Comparison of ENCODE assay signal across 8 cellular contexts in the genomic region with DNA sequence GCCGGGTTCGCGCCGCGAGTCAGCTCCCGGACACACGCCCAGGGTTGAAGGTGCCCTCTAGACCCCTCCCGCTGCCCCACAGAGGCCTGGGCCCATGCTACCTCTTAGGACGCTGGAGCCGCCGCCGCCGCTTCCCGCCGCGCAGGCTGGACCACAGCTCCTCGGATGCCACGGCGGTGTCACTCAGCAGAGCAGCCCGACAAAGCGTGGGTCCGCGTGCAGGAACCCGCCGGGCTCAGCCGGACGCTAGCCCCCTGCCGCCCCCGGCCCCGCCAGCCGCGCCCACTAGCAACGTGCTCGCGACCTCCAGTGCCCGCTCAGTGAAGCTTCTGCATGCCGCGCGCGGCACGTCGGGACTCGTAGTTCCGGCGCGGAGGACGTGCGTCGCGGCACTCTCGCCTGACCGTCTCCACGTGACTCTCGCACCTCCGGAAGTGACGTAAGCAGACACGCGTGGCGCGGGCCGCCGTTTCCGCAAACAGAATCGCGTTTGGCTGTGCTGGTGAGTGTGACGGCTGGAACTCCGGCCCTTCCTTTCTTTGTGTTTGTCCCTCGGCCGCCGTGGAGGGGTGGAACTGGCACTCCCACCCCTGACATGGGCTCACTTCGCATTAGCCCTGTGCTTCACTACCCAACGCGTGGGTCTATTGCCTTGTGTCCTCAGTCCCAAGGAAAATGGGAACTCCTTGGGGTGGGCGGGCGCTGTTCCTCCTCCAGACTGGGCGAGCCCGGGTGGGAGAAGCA. TPM values are rescaled to one million over a fixed set of nuclear protein-coding genes. Genes with fewer than 3 reads are reported as not detected.
A peak's percentile ranks its signal among the peaks of the same experiment; 100 is the strongest.
DNase-seq lines count a peak whose midpoint lies in the region; ATAC-seq and TF ChIP-seq lines count a peak whose summit lies in the region.

A gene with protein sequence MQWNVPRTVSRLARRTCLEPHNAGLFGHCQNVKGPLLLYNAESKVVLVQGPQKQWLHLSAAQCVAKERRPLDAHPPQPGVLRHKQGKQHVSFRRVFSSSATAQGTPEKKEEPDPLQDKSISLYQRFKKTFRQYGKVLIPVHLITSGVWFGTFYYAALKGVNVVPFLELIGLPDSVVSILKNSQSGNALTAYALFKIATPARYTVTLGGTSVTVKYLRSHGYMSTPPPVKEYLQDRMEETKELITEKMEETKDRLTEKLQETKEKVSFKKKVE (minus strand): TSS at position 331 of the 744 bp plus-strand sequence. CDS start 44,481 bp downstream, outside the sequence.
Gene RNMT, plus strand, starts transcription at position 446 of the 744 bp plus-strand sequence. CDS start 4,845 bp downstream, outside the sequence.

- DNase-seq in NCI-H1417 treated with DMSO at 0.1 percent for 48 hours (lab: John Stamatoyannopoulos, UW), result peak; percentile 63
- peak; percentile 94 for DNase-seq in SW480 (ENCODE audit: low spot score)
- DNase-seq in adipocyte (ENCODE audit: low read depth), result peak; percentile 99
- DNase-seq in cardiac muscle cell (ENCODE audit: low read depth in 1 of 2, low spot score in 1 of 2), result peak; percentile 98
- DNase-seq in tibial nerve (ENCODE audit: low spot score in 2 of 2), result peak; percentile 90 to 94

- H3K4me3 ChIP-seq in adipocyte (ENCODE audit: low read length) (peak within 1 kb of the TSS; percentile 95), cardiac muscle cell (peak within 1 kb of the TSS; percentile 80), parathyroid adenoma (ENCODE audit: low read depth, low read length) (peak within 1 kb of the TSS; percentile 83), tibial nerve (peak within 1 kb of the TSS; percentile 82 to 99 (median 94))

- H3K9me3 ChIP-seq in adipocyte (ENCODE audit: control insufficient read depth, low read length) (no peaks in the 10 kb centered on the region), cardiac muscle cell (ENCODE audit: low read depth) (no peaks in the 10 kb centered on the region), parathyroid adenoma (ENCODE audit: control insufficient read depth, low read length) (no peaks in the 10 kb centered on the region), tibial nerve (no peaks in the 10 kb centered on the region)

- H3K9ac ChIP-seq in adipocyte (ENCODE audit: low read length), result peak within 1 kb of the TSS; percentile 94
- H3K9ac ChIP-seq in parathyroid adenoma, result peak within 1 kb of the TSS; percentile 3

- H3K36me3 ChIP-seq in adipocyte (ENCODE audit: control insufficient read depth, insufficient read depth, low read length, severe bottlenecking) (no peaks in the 10 kb centered on the region), cardiac muscle cell (no peaks in the 10 kb centered on the region), parathyroid adenoma (ENCODE audit: control insufficient read depth, insufficient read depth, low read length) (no peaks in the 10 kb centered on the region), tibial nerve (peaks cover 0 to 1% (median 0%) of the 10 kb centered on the region in 3 donors)

- TF ChIP-seq CTCF in GM12874 (IDR thresholded peaks at IDR 0.05; ENCODE audit: insufficient read depth, low read depth, low read length) (0 out of 2 replicates have a peak, but pooled peaks have one; percentile 9), cardiac muscle cell (IDR thresholded peaks at IDR 0.05; ENCODE audit: low read depth, low read length) (peak; percentile 8), parathyroid adenoma (IDR thresholded peaks at IDR 0.05) (no peak), tibial nerve (IDR thresholded peaks at IDR 0.05) (peak in 3 of 5 experiments; percentile 6 to 17 (median 8))

- H2AFZ ChIP-seq in parathyroid adenoma, result peak within 1 kb of the TSS; percentile 89

- TF ChIP-seq EP300 in tibial nerve (IDR thresholded peaks at IDR 0.05), result peak; percentile 98 to 99

- peak within 1 kb of the TSS; percentile 94 for H3K27ac ChIP-seq in cardiac muscle cell
- peak within 1 kb of the TSS; percentile 60 for H3K27ac ChIP-seq in parathyroid adenoma
- peak within 1 kb of the TSS; percentile 90 to 98 (median 94) for H3K27ac ChIP-seq in tibial nerve

- ATAC-seq in HG02763 (IDR thresholded peaks at IDR 0.05; ENCODE audit: unreplicated experiment), result peak; percentile 97

- WGBS in tibial nerve, 2 donors, result 0% methylated on average over 31 to 39 of the region's 77 CpGs

- peaks cover 29% of the 10 kb centered on the region for H3K4me1 ChIP-seq in adipocyte (ENCODE audit: control insufficient read depth, insufficient read depth, low read length)
- peaks cover 10% of the 10 kb centered on the region for H3K4me1 ChIP-seq in cardiac muscle cell (ENCODE audit: low read depth)
- peaks cover 7% of the 10 kb centered on the region for H3K4me1 ChIP-seq in parathyroid adenoma
- H3K4me1 ChIP-seq in tibial nerve, result peaks cover 0 to 30% (median 22%) of the 10 kb centered on the region in 4 donors

- peaks cover 46% of the 10 kb centered on the region for H3K79me2 ChIP-seq in parathyroid adenoma

- H3K27me3 ChIP-seq in adipocyte (replicated peaks; ENCODE audit: control insufficient read depth, insufficient read depth, low read length) (no peaks in the 10 kb centered on the region), cardiac muscle cell (no peaks in the 10 kb centered on the region), parathyroid adenoma (ENCODE audit: control insufficient read depth, insufficient read depth, low read length) (no peaks in the 10 kb centered on the region), tibial nerve (no peaks in the 10 kb centered on the region)

- H3K4me2 ChIP-seq in parathyroid adenoma (ENCODE audit: low read length), result peak within 1 kb of the TSS; percentile 71

- TF ChIP-seq POLR2A in tibial nerve (IDR thresholded peaks at IDR 0.05), result peak; percentile 61 to 87

RNA-seq across cellular contexts. Expression of the first gene that starts in this region (rescaled TPM):
- total RNA-seq in cardiac muscle cell, result 20.6 and 26.9 TPM in 2 replicates
- 20.0 and 23.9 TPM in 2 replicates for polyA plus RNA-seq in cardiac muscle cell
- total RNA-seq in tibial nerve, result 1 to 10 TPM; 5.2 to 8.7 (median 7.3) TPM

RNA-seq across cellular contexts. Expression of gene RNMT, which starts in this region (rescaled TPM):
- total RNA-seq in cardiac muscle cell (28.1 and 36.5 TPM in 2 replicates), tibial nerve (10 to 100 TPM; 13.8 to 25.3 (median 23.0) TPM)
- polyA plus RNA-seq in cardiac muscle cell, result 48.1 and 53.0 TPM in 2 replicates

Comparison
In these comparisons a context has a peak if more than half of its experiments do, and no peak if none do; other contexts are left out.
1. Peak in every context shown above with its lines: DNase-seq, ATAC-seq, H3K4me3 ChIP-seq and H3K27ac ChIP-seq.